Comparison of ENCODE assay signal across 8 cellular contexts in genomic region chr10:95290446-95290800, GRCh38. TPM values are rescaled to one million over a fixed set of nuclear protein-coding genes. Genes with fewer than 3 reads are reported as not detected.
DNase-seq lines count a peak whose midpoint lies in the region; TF ChIP-seq lines count a peak whose summit lies in the region.

No MANE protein-coding gene starts in this region.

- no peak for TF ChIP-seq POLR2A in ovary (IDR thresholded peaks at IDR 0.05)

- intact Hi-C loops in CD4-positive, alpha-beta memory T cell (cut with micrococcal nuclease): no loop called here
- intact Hi-C loops in ovary (cut with DNase I): no loop called here

- no peaks in the 10 kb centered on the region for H3K9me3 ChIP-seq in CD4-positive, alpha-beta memory T cell (ENCODE audit: control insufficient read depth in 1 of 2, low read length in 2 of 2)
- H3K9me3 ChIP-seq in HAP-1 (no peaks in the 10 kb centered on the region), ovary (no peaks in the 10 kb centered on the region)

- H3K27ac ChIP-seq in CD4-positive, alpha-beta memory T cell (ENCODE audit: low read depth, low read length): no peak overlapping the region
- peak overlapping the region; percentile 86 for H3K27ac ChIP-seq in RWPE1
- H3K27ac ChIP-seq in ovary: no peak overlapping the region

- no peak overlapping the region for H3K27ac Mint-ChIP-seq in CD4-positive, alpha-beta memory T cell

- no peak for TF ChIP-seq CTCF in RWPE1 (conservative IDR thresholded peaks at IDR 0.05; ENCODE audit: low read depth)
- no peak for TF ChIP-seq CTCF in fibroblast of pulmonary artery (IDR thresholded peaks at IDR 0.05; ENCODE audit: low read length, missing control alignments)
- peak in 1 of 3 donors; percentile 6 for TF ChIP-seq CTCF in ovary (IDR thresholded peaks at IDR 0.05)

- H3K36me3 Mint-ChIP-seq in CD4-positive, alpha-beta memory T cell: no peaks in the 10 kb centered on the region

- no peaks in the 10 kb centered on the region for H3K36me3 ChIP-seq in CD4-positive, alpha-beta memory T cell (ENCODE audit: insufficient read depth, low read length)
- no peaks in the 10 kb centered on the region for H3K36me3 ChIP-seq in HAP-1 (replicated peaks)
- no peaks in the 10 kb centered on the region for H3K36me3 ChIP-seq in ovary

- H3K27me3 ChIP-seq in CD4-positive, alpha-beta memory T cell (ENCODE audit: insufficient read depth, low read length): peaks cover 10% of the 10 kb centered on the region
- H3K27me3 ChIP-seq in HAP-1 (ENCODE audit: low read depth): no peaks in the 10 kb centered on the region
- H3K27me3 ChIP-seq in ovary: no peaks in the 10 kb centered on the region

- TF ChIP-seq EP300 in ovary (IDR thresholded peaks at IDR 0.05): no peak

- H3K4me3 ChIP-seq in CD4-positive, alpha-beta memory T cell (ENCODE audit: low read length in 2 of 2): peak overlapping the region in 1 of 2 donors; percentile 35
- H3K4me3 ChIP-seq in HAP-1: peak overlapping the region; percentile 81
- H3K4me3 ChIP-seq in fibroblast of pulmonary artery (replicated peaks; ENCODE audit: low read depth, low read length): peak overlapping the region; percentile 93
- peak overlapping the region; percentile 89 for H3K4me3 ChIP-seq in ovary

- in situ Hi-C loops in HAP-1 (cut with MboI; ENCODE audit: low sequenced_read_pairs): no loop called here

- peak overlapping the region; percentile 20 to 82 (median 75) for H3K4me3 Mint-ChIP-seq in CD4-positive, alpha-beta memory T cell

- H3K4me1 ChIP-seq in CD4-positive, alpha-beta memory T cell (ENCODE audit: insufficient read depth, low read length): peaks cover 14% of the 10 kb centered on the region
- H3K4me1 ChIP-seq in HAP-1 (peaks cover 9% of the 10 kb centered on the region), ovary (ENCODE audit: insufficient read depth) (no peaks in the 10 kb centered on the region)

- CTCF ChIA-PET in CD4-positive, alpha-beta memory T cell (lab: Charles Lee; ENCODE audit: partially characterized antibody): no interaction called here
- CTCF ChIA-PET in RWPE1 (lab: Yijun Ruan, JAX): interaction anchor here (0.6 to 1.1 kb wide), 4 partner anchors 11 to 29 kb away, joined by 3 to 8 read pairs (median 3); no protein-coding TSS in a partner anchor

- WGBS in ovary, 3 donors: 0 to 1% (median 1%) methylated on average over 43 to 49 of the region's 49 CpGs

- peaks cover 13 to 27% (median 22%) of the 10 kb centered on the region in 4 donors for H3K4me1 Mint-ChIP-seq in CD4-positive, alpha-beta memory T cell

- H3K9me3 Mint-ChIP-seq in CD4-positive, alpha-beta memory T cell: no peaks in the 10 kb centered on the region

- POLR2A ChIA-PET in CD4-positive, alpha-beta memory T cell (lab: Charles Lee; ENCODE audit: partially characterized antibody): no interaction called here
- POLR2A ChIA-PET in RWPE1 (lab: Yijun Ruan, JAX; ENCODE audit: low non-redundant PET): no interaction called here

- H3K27me3 Mint-ChIP-seq in CD4-positive, alpha-beta memory T cell: peaks cover 21 to 37% of the 10 kb centered on the region in 2 donors

- DNase-seq in CD4-positive, alpha-beta memory T cell: peak in 1 of 5 donors; percentile 1
- DNase-seq in HAP-1 (ENCODE audit: low spot score in 2 of 2) (peak in 1 of 2 experiments; percentile 40), RWPE1 (ENCODE audit: low spot score) (no peak), fibroblast of pulmonary artery (ENCODE audit: low read depth) (no peak), ovary (no peak), NCI-H524 (lab: John Stamatoyannopoulos, UW) (no peak), DMS114 treated with DMSO at 0.1 percent for 48 hours (lab: John Stamatoyannopoulos, UW; ENCODE audit: unreplicated experiment) (no peak), A172 (ENCODE audit: low spot score) (no peak)

RNA-seq across cellular contexts. Expression of gene PDLIM1, which starts 0.4 kb away (rescaled TPM):
- total RNA-seq in CD4-positive, alpha-beta memory T cell: 1 to 10 TPM in 1 of 2 experiments, under 1 TPM in 1; 0.90 to 1.5 TPM
- 1 to 10 TPM; 1.3 to 7.3 TPM for polyA plus RNA-seq in CD4-positive, alpha-beta memory T cell
- 100 to 1,000 TPM in 1 of 7 donors, 10 to 100 TPM in 6; 13.9 to 102 (median 35.3) TPM for total RNA-seq in ovary
- 100 to 1,000 TPM in 1 of 2 donors, 10 to 100 TPM in 1; 29.7 to 138 TPM for polyA plus RNA-seq in ovary
- total RNA-seq in A172 (2014; rRNA removed; shearing (Covaris generic)): 18.9 and 20.9 TPM in 2 replicates
